ENCODE assay signal across 24 cellular contexts in genomic region chr6:140300331-140300730, GRCh38.
"Had no signal": no experiment of that assay in that cellular context is flagged by ENCODE, and none has a peak within 500 bp of the region (broad histone marks: within the 10 kb centered on the region; RNA-seq: fewer than 3 reads in every experiment).

No MANE protein-coding gene starts in this region.

- H3K36me3 ChIP-seq: neural progenitor cell, ovary, right lobe of liver, stomach, thoracic aorta, thyroid gland, tibial nerve, upper lobe of left lung, vagina had no signal

- H3K79me2 ChIP-seq: parathyroid adenoma had no signal

- H3K9me3 ChIP-seq: ovary, psoas muscle, right lobe of liver, stomach, thoracic aorta, thyroid gland, tibial nerve, upper lobe of left lung, vagina had no signal

- H3K4me3 ChIP-seq: neural progenitor cell, ovary, psoas muscle, right lobe of liver, skin epidermis, stomach, thoracic aorta, thyroid gland, tibial nerve, upper lobe of left lung, vagina had no signal

- H3K4me2 ChIP-seq: neural progenitor cell had no signal

- H3K9ac ChIP-seq: neural progenitor cell, parathyroid adenoma had no signal

- H3K27me3 ChIP-seq: neural progenitor cell, ovary, right lobe of liver, stomach, thyroid gland, tibial nerve, upper lobe of left lung, vagina had no signal

- H2AFZ ChIP-seq: neural progenitor cell had no signal

- DNase-seq: naive thymus-derived CD4-positive, alpha-beta T cell; natural killer cell; occipital lobe; ovary; posterior cingulate gyrus; psoas muscle; right cardiac atrium; right lobe of liver; stimulated activated CD4-positive, alpha-beta T cell treated with anti-CD3 and anti-CD28 coated beads, Interleukin-15, amount 100 ng/mL, for 24 hours; stimulated activated CD4-positive, alpha-beta T cell treated with anti-CD3 and anti-CD28 coated beads, Interleukin-2, amount 100 ng/mL, for 24 hours; stimulated activated CD4-positive, alpha-beta T cell treated with anti-CD3 and anti-CD28 coated beads, Interleukin-2, amount 100 ng/mL, for 48 hours; stimulated activated CD4-positive, alpha-beta T cell treated with anti-CD3 and anti-CD28 coated beads, Interleukin-4, amount 100 ng/mL, for 24 hours; stimulated activated naive B cell treated with anti-CD40 and anti-IgM and Interleukin-4, amounts not matched to agents 10 μg/mL and 1 μg/mL and 100 μg/mL, for 72 hours; stimulated activated naive CD4-positive, alpha-beta T cell treated with Interleukin-2 at 50 U/mL for 16 hours; stomach; thyroid gland; upper lobe of left lung had no signal

- H3K4me1 ChIP-seq: neural progenitor cell, parathyroid adenoma, psoas muscle, right lobe of liver, stomach, tibial nerve, upper lobe of left lung, vagina had no signal

- ATAC-seq: naive thymus-derived CD4-positive, alpha-beta T cell; natural killer cell; psoas muscle; right cardiac atrium; right lobe of liver; stimulated activated effector memory CD8-positive, alpha-beta T cell treated with anti-CD3 and anti-CD28 coated beads, Interleukin-12 subunit alpha, Interleukin-12 subunit beta, amount 100 ng/mL, for 72 hours; stimulated activated naive B cell treated with anti-CD40 and anti-IgM and Interleukin-4, amounts not matched to agents 10 μg/mL and 1 μg/mL and 100 μg/mL, for 72 hours had no signal

- H3K27ac ChIP-seq: neural progenitor cell, ovary, parathyroid adenoma, psoas muscle, right lobe of liver, skin epidermis, stomach, thoracic aorta, thyroid gland, tibial nerve, upper lobe of left lung, vagina had no signal
